In the genomic region with DNA sequence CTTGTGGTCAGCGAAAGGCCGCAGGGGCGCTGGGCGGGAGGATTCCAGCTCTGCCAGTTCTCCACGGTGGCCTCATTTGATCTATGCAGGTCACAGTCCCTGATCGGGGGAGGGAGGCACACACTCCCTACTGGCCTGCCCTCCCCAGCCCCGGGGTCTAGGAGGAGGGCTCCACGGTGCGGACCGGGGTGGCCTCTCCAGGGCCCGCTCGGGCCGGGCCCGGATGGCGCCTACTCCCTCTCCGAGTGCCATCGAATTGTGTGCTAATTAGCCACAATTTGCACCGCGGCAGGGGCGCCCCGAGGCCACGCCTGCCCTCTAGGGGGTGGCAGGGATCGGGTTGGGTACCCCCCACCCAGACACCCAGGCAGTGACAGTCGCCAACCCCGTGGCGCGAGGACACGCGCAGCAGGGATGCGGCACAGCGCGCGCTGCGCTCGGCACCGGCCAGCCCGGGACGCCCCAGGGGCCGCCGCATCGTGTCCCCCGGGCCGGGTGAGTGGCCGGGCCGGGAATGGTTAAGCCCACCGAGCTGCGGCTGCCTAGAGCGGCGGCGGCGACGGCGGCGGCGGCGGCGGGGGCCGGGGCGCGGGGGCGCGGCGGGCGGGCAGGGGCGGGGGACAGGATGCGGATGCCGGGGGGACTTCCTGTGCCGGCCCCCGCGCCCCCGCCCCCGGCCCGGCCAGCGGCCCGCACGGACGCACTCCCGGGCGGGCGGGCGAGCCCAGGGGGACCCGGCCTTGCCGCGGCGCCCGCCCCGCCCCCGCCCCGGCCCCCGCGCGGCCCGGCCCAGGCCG, we compare ENCODE assay signal across 8 cellular contexts. TPM values are rescaled to one million over a fixed set of nuclear protein-coding genes. Genes with fewer than 3 reads are reported as not detected.
DNase-seq lines count a peak whose midpoint lies in the region; ATAC-seq, FAIRE-seq and TF ChIP-seq lines count a peak whose summit lies in the region.

A gene (plus strand): TSS at position 670 of the 797 bp plus-strand sequence. CDS start 565 bp downstream, outside the sequence.

- peaks cover 4% of the 10 kb centered on the region for H3K27me3 ChIP-seq in astrocyte (ENCODE audit: insufficient read depth, low read length)

- peak; percentile 77 for DNase-seq in activated CD8-positive, alpha-beta memory T cell treated with anti-CD3 and anti-CD28 coated beads for 24 hours
- DNase-seq in activated CD8-positive, alpha-beta memory T cell treated with anti-CD3 and anti-CD28 coated beads, Interleukin-2, amount 50 U/mL, for 48 hours: no peak
- DNase-seq in astrocyte (ENCODE audit: low read depth): no peak
- no peak for DNase-seq in kidney glomerular epithelial cell (lab: John Stamatoyannopoulos, UW)
- no peak for DNase-seq in SKM-1 treated with dmso at 0.1 percent for 144 hours (lab: John Stamatoyannopoulos, UW; ENCODE audit: unreplicated experiment)
- DNase-seq in NCI-H1048 (lab: John Stamatoyannopoulos, UW): no peak

- peaks cover 2% of the 10 kb centered on the region for H3K9me3 Mint-ChIP-seq in astrocyte (ENCODE audit: unreplicated experiment)
- H3K9me3 Mint-ChIP-seq in stimulated activated memory B cell treated with anti-CD40 and anti-IgM and Interleukin-4, amounts not matched to agents 10 μg/mL and 1 μg/mL and 100 μg/mL, for 72 hours: no peaks in the 10 kb centered on the region

- peak; percentile 62 for ATAC-seq in stimulated activated memory B cell treated with anti-CD40 and anti-IgM and Interleukin-4, amounts not matched to agents 10 μg/mL and 1 μg/mL and 100 μg/mL, for 72 hours

- H3K4me1 Mint-ChIP-seq in astrocyte (ENCODE audit: low read depth, unreplicated experiment): no peaks in the 10 kb centered on the region
- peaks cover 22% of the 10 kb centered on the region for H3K4me1 Mint-ChIP-seq in stimulated activated memory B cell treated with anti-CD40 and anti-IgM and Interleukin-4, amounts not matched to agents 10 μg/mL and 1 μg/mL and 100 μg/mL, for 72 hours

- H3K36me3 Mint-ChIP-seq in astrocyte (ENCODE audit: low read depth, unreplicated experiment): no peaks in the 10 kb centered on the region
- peaks cover 5% of the 10 kb centered on the region for H3K36me3 Mint-ChIP-seq in stimulated activated memory B cell treated with anti-CD40 and anti-IgM and Interleukin-4, amounts not matched to agents 10 μg/mL and 1 μg/mL and 100 μg/mL, for 72 hours

- H3K27me3 Mint-ChIP-seq in astrocyte (ENCODE audit: low read depth, unreplicated experiment): peaks cover 14% of the 10 kb centered on the region
- H3K27me3 Mint-ChIP-seq in stimulated activated memory B cell treated with anti-CD40 and anti-IgM and Interleukin-4, amounts not matched to agents 10 μg/mL and 1 μg/mL and 100 μg/mL, for 72 hours: peaks cover 8% of the 10 kb centered on the region

- H3K4me3 ChIP-seq in astrocyte (ENCODE audit: insufficient read depth, low read depth, low read length): peak within 1 kb of the TSS; percentile 52
- H3K4me3 ChIP-seq in iPS-18c (ENCODE audit: insufficient read depth, low read depth, low read length): peak within 1 kb of the TSS; percentile 72

- H3K4me3 Mint-ChIP-seq in astrocyte (ENCODE audit: unreplicated experiment): peak within 1 kb of the TSS; percentile 75
- peak within 1 kb of the TSS; percentile 73 for H3K4me3 Mint-ChIP-seq in stimulated activated memory B cell treated with anti-CD40 and anti-IgM and Interleukin-4, amounts not matched to agents 10 μg/mL and 1 μg/mL and 100 μg/mL, for 72 hours

- no peak within 1 kb of the TSS for H3K27ac ChIP-seq in astrocyte (ENCODE audit: low read depth, low read length)

- peak within 1 kb of the TSS; percentile 86 for H2AFZ ChIP-seq in astrocyte (ENCODE audit: low read depth, low read length)

- H3K4me1 ChIP-seq in astrocyte (ENCODE audit: insufficient read depth, low read length): no peaks in the 10 kb centered on the region

- H4K20me1 ChIP-seq in astrocyte (ENCODE audit: insufficient read depth, low read length): no peaks in the 10 kb centered on the region

- H3K9me3 ChIP-seq in astrocyte (ENCODE audit: insufficient read depth, low read depth, low read length) (no peaks in the 10 kb centered on the region), iPS-18c (ENCODE audit: control insufficient read depth, insufficient read depth, low read length) (no peaks in the 10 kb centered on the region)

- no peaks in the 10 kb centered on the region for H3K36me3 ChIP-seq in astrocyte (ENCODE audit: insufficient read depth, low read length)

- no peak for FAIRE-seq in astrocyte (lab: Jason Lieb, UNC)

- H3K79me2 ChIP-seq in astrocyte (ENCODE audit: insufficient read depth, low read length): no peaks in the 10 kb centered on the region

- TF ChIP-seq CTCF in astrocyte (IDR thresholded peaks at IDR 0.05; ENCODE audit: insufficient read depth, low read depth, low read length): no peak

- peak within 1 kb of the TSS; percentile 87 for H3K4me2 ChIP-seq in astrocyte (ENCODE audit: low read length)

- H3K27ac Mint-ChIP-seq in astrocyte (ENCODE audit: unreplicated experiment): peak within 1 kb of the TSS; percentile 23
- H3K27ac Mint-ChIP-seq in stimulated activated memory B cell treated with anti-CD40 and anti-IgM and Interleukin-4, amounts not matched to agents 10 μg/mL and 1 μg/mL and 100 μg/mL, for 72 hours: peak within 1 kb of the TSS; percentile 68

- H3K9ac ChIP-seq in astrocyte (ENCODE audit: low read length): peak within 1 kb of the TSS; percentile 61

RNA-seq across cellular contexts. Expression of the gene that starts here (rescaled TPM):
- total RNA-seq in astrocyte: 4.9 and 5.0 TPM in 2 replicates
